22 cellular contexts compared by ENCODE assay signal in genomic region chr19:29420482-29421185, GRCh38.
"Had no signal": no experiment of that assay in that cellular context is flagged by ENCODE, and none has a peak within 500 bp of the region (broad histone marks: within the 10 kb centered on the region; RNA-seq: fewer than 3 reads in every experiment).

No MANE protein-coding gene starts in this region.

- ATAC-seq: HepG2 had no signal

- H3K4me2 ChIP-seq: KMS-11 had no signal

- H3K9ac ChIP-seq: KMS-11 had no signal

- H3K9me3 ChIP-seq: SJSA1 had no signal

- H3K4me3 ChIP-seq: SJSA1, SK-N-MC had no signal

- H3K36me3 ChIP-seq: SJSA1 had no signal

- FAIRE-seq: HepG2, RCC 7860 had no signal

- H3K27me3 ChIP-seq: SJSA1 had no signal

- H3K4me1 ChIP-seq: SJSA1 had no signal

- H3K27ac ChIP-seq: KMS-11, SJSA1, SK-N-MC had no signal

- DNase-seq: IMR-90, Kasumi-1, MM.1S, NCI-H1092 treated with DMSO at 0.1 percent for 48 hours, NCI-H1436, NCI-H187, NCI-H2029, NCI-H2081 treated with DMSO at 0.1 percent for 48 hours, NCI-H2171, NCI-H226, NCI-H446, NCI-H510A, NCI-H524 treated with DMSO at 0.1 percent for 48 hours, NCI-H69, NCI-H774, RPMI8226, SIG-M5 had no signal
